In genomic region chr14:53325176-53325806, GRCh38 we compare ENCODE assay signal across 12 cellular contexts.
DNase-seq lines count a peak whose midpoint lies in the region; ATAC-seq, FAIRE-seq and TF ChIP-seq lines count a peak whose summit lies in the region.
"Had no signal": no experiment of that assay in that cellular context is flagged by ENCODE, and none has a peak within 500 bp of the region (broad histone marks: within the 10 kb centered on the region; RNA-seq: fewer than 3 reads in every experiment).

No MANE protein-coding gene starts in this region.

- H3K4me3 ChIP-seq in astrocyte (ENCODE audit: insufficient read depth, low read depth, low read length), result no peak overlapping the region

- peaks cover 2% of the 10 kb centered on the region for H3K9me3 Mint-ChIP-seq in astrocyte (ENCODE audit: unreplicated experiment)
- H3K9me3 Mint-ChIP-seq: activated T-helper 2 cell treated with anti-CD3 and anti-CD28 coated beads, Interferon-gamma antibody, Interleukin-2, Interleukin-4, amounts not matched to agents 10 μg/mL and 5 μg/mL and 100 μg/mL, durations not matched to agents 14 hours and 24 hours and 36 hours had no signal

- no peaks in the 10 kb centered on the region for H3K36me3 Mint-ChIP-seq in astrocyte (ENCODE audit: low read depth, unreplicated experiment)

- no peak overlapping the region for H3K9ac ChIP-seq in astrocyte (ENCODE audit: low read length)

- no peaks in the 10 kb centered on the region for H3K27me3 ChIP-seq in astrocyte (ENCODE audit: insufficient read depth, low read length)

- H2AFZ ChIP-seq in astrocyte (ENCODE audit: low read depth, low read length), result no peak overlapping the region

- no peaks in the 10 kb centered on the region for H4K20me1 ChIP-seq in astrocyte (ENCODE audit: insufficient read depth, low read length)

- H3K27ac ChIP-seq in astrocyte (ENCODE audit: low read depth, low read length), result no peak overlapping the region
- H3K27ac ChIP-seq: epithelial cell of prostate had no signal

- no peak overlapping the region for H3K4me2 ChIP-seq in astrocyte (ENCODE audit: low read length)

- TF ChIP-seq POLR2A in GM18505 (IDR thresholded peaks at IDR 0.05; ENCODE audit: borderline replicate concordance, extremely low read depth, insufficient read depth, insufficient read length), result no peak

- no peaks in the 10 kb centered on the region for H3K27me3 Mint-ChIP-seq in astrocyte (ENCODE audit: low read depth, unreplicated experiment)

- DNase-seq in EH (ENCODE audit: low read depth) (peak; percentile 10), KBM-7 (peak; percentile 15), astrocyte (ENCODE audit: low read depth) (no peak), medulla oblongata (ENCODE audit: extremely low spot score) (peak; percentile 60), COR-L47 (lab: John Stamatoyannopoulos, UW) (no peak), KG1 (lab: John Stamatoyannopoulos, UW) (no peak)
- DNase-seq: stimulated activated CD4-positive, alpha-beta T cell treated with anti-CD3 and anti-CD28 coated beads, Interleukin-2, amount 100 ng/mL, for 48 hours had no signal

- no peaks in the 10 kb centered on the region for H3K9me3 ChIP-seq in astrocyte (ENCODE audit: insufficient read depth, low read depth, low read length)

- FAIRE-seq in astrocyte (lab: Jason Lieb, UNC), result peak; percentile 5

- ATAC-seq in GM18505 (IDR thresholded peaks at IDR 0.05; ENCODE audit: unreplicated experiment) (no peak), HG03378 (IDR thresholded peaks at IDR 0.05; ENCODE audit: unreplicated experiment) (no peak)

- peak; percentile 36 for TF ChIP-seq CTCF in astrocyte (IDR thresholded peaks at IDR 0.05; ENCODE audit: insufficient read depth, low read depth, low read length)

- peaks cover 15% of the 10 kb centered on the region for H3K4me1 Mint-ChIP-seq in astrocyte (ENCODE audit: low read depth, unreplicated experiment)

- no peaks in the 10 kb centered on the region for H3K79me2 ChIP-seq in astrocyte (ENCODE audit: insufficient read depth, low read length)

- peaks cover 8% of the 10 kb centered on the region for H3K4me1 ChIP-seq in astrocyte (ENCODE audit: insufficient read depth, low read length)

- H3K36me3 ChIP-seq in astrocyte (ENCODE audit: insufficient read depth, low read length), result no peaks in the 10 kb centered on the region

- in situ Hi-C loops in KBM-7 (cut with MboI; ENCODE audit: low pct_unique_long_range_greater_than_20kb, low sequenced_read_pairs), result no loop called here

- H3K4me3 Mint-ChIP-seq in astrocyte (ENCODE audit: unreplicated experiment), result no peak overlapping the region
- H3K4me3 Mint-ChIP-seq: T-helper 1 cell treated with Interleukin-12 subunit alpha and Interleukin-12 subunit beta and Interleukin-4 antibody, amounts not matched to agents 30 μg/mL and 1 μg/mL, for 36 hours had no signal

- H3K27ac Mint-ChIP-seq in astrocyte (ENCODE audit: unreplicated experiment), result no peak overlapping the region
- H3K27ac Mint-ChIP-seq: activated T-helper 2 cell treated with anti-CD3 and anti-CD28 coated beads, Interferon-gamma antibody, Interleukin-2, Interleukin-4, amounts not matched to agents 10 μg/mL and 5 μg/mL and 100 μg/mL, durations not matched to agents 14 hours and 24 hours and 36 hours; T-helper 1 cell treated with Interleukin-12 subunit alpha and Interleukin-12 subunit beta and Interleukin-4 antibody, amounts not matched to agents 30 μg/mL and 1 μg/mL, for 36 hours had no signal

Comparison
In these comparisons a context has a peak if more than half of its experiments do, and no peak if none do; other contexts are left out.
1. DNase-seq: peak in EH (single experiment), KBM-7 (single experiment) and medulla oblongata (single experiment); none in astrocyte (single experiment), COR-L47 (single experiment) and KG1 (single experiment).